28 cellular contexts compared by ENCODE assay signal in genomic region chr7:30367561-30367960, GRCh38.
"Had no signal": no experiment of that assay in that cellular context is flagged by ENCODE, and none has a peak within 500 bp of the region (broad histone marks: within the 10 kb centered on the region; RNA-seq: fewer than 3 reads in every experiment).

No MANE protein-coding gene starts in this region.

- H3K4me1 Mint-ChIP-seq: activated CD4-positive, alpha-beta T cell treated with anti-CD3 and anti-CD28 coated beads, Interleukin-2, amount 10 ng/mL, durations not matched to agents 7 days and 5 days had no signal

- H3K27ac Mint-ChIP-seq: activated CD4-positive, alpha-beta memory T cell treated with anti-CD3 and anti-CD28 coated beads for 36 hours; activated CD4-positive, alpha-beta T cell treated with anti-CD3 and anti-CD28 coated beads, Interleukin-2, amount 10 ng/mL, durations not matched to agents 7 days and 5 days; activated naive CD4-positive, alpha-beta T cell treated with anti-CD3 and anti-CD28 coated beads, Interleukin-2, amount 50 U/mL, for 72 hours; activated naive CD8-positive, alpha-beta T cell treated with anti-CD3 and anti-CD28 coated beads, Interleukin-2, amount 50 U/mL, for 24 hours had no signal

- DNase-seq: activated CD4-positive, alpha-beta memory T cell treated with anti-CD3 and anti-CD28 coated beads for 36 hours; activated CD4-positive, alpha-beta T cell treated with anti-CD3 and anti-CD28 coated beads, Interleukin-2, amount 10 ng/mL, durations not matched to agents 7 days and 5 days; activated CD4-positive, CD25-positive, alpha-beta regulatory T cell; activated CD8-positive, alpha-beta memory T cell treated with anti-CD3 and anti-CD28 coated beads for 24 hours; activated effector memory CD4-positive, alpha-beta T cell treated with anti-CD3 and anti-CD28 coated beads, Interleukin-2, amount 50 U/mL, for 16 hours; activated naive CD4-positive, alpha-beta T cell treated with Interleukin-2 at 50 U/mL for 16 hours; activated naive CD8-positive, alpha-beta T cell treated with anti-CD3 and anti-CD28 coated beads, Interleukin-2, amount 50 U/mL, for 24 hours; activated T-cell treated with anti-CD3 and anti-CD28 coated beads, Interleukin-2, amount 50 U/mL, for 4 hours; amniotic stem cell; body of pancreas; central memory CD4-positive, alpha-beta T cell; MM.1S; NCI-H1105; NCI-H1436 treated with DMSO at 0.1 percent for 48 hours; NCI-H187; NCI-H2081 treated with DMSO at 0.1 percent for 48 hours; NCI-H526 treated with DMSO at 0.1 percent for 48 hours; NCI-H82; OCI-M1; Peyer's patch; Right ventricle myocardium superior; T-helper 2 cell; T1000 had no signal

- H3K4me2 ChIP-seq: KMS-11 had no signal

- H3K27me3 ChIP-seq: ascending aorta, body of pancreas, Peyer's patch, SJSA1 had no signal

- H3K4me3 ChIP-seq: ascending aorta, body of pancreas, Peyer's patch, SJSA1 had no signal

- H3K9me3 Mint-ChIP-seq: activated CD4-positive, alpha-beta memory T cell treated with anti-CD3 and anti-CD28 coated beads for 36 hours; activated CD4-positive, alpha-beta T cell treated with anti-CD3 and anti-CD28 coated beads, Interleukin-2, amount 10 ng/mL, durations not matched to agents 7 days and 5 days; activated naive CD4-positive, alpha-beta T cell treated with anti-CD3 and anti-CD28 coated beads, Interleukin-2, amount 50 U/mL, for 72 hours; activated naive CD8-positive, alpha-beta T cell treated with anti-CD3 and anti-CD28 coated beads, Interleukin-2, amount 50 U/mL, for 24 hours; activated T-cell treated with anti-CD3 and anti-CD28 coated beads, Interleukin-2, amount 50 U/mL, for 4 hours had no signal

- H3K27me3 Mint-ChIP-seq: activated CD4-positive, alpha-beta memory T cell treated with anti-CD3 and anti-CD28 coated beads for 36 hours; activated CD4-positive, alpha-beta T cell treated with anti-CD3 and anti-CD28 coated beads, Interleukin-2, amount 10 ng/mL, durations not matched to agents 7 days and 5 days; activated naive CD8-positive, alpha-beta T cell treated with anti-CD3 and anti-CD28 coated beads, Interleukin-2, amount 50 U/mL, for 24 hours had no signal

- ATAC-seq: activated naive CD4-positive, alpha-beta T cell treated with anti-CD3 and anti-CD28 coated beads, Interleukin-2, amount 50 U/mL, for 72 hours; activated naive CD8-positive, alpha-beta T cell treated with anti-CD3 and anti-CD28 coated beads, Interleukin-2, amount 50 U/mL, for 24 hours; activated T-cell treated with anti-CD3 and anti-CD28 coated beads, Interleukin-2, amount 50 U/mL, for 4 hours; body of pancreas had no signal

- H3K4me1 ChIP-seq: body of pancreas, Peyer's patch, SJSA1 had no signal

- H3K27ac ChIP-seq: ascending aorta, body of pancreas, KMS-11, Peyer's patch, RWPE1, SJSA1 had no signal

- H3K4me3 Mint-ChIP-seq: activated CD4-positive, alpha-beta memory T cell treated with anti-CD3 and anti-CD28 coated beads for 36 hours; activated CD4-positive, alpha-beta T cell treated with anti-CD3 and anti-CD28 coated beads, Interleukin-2, amount 10 ng/mL, durations not matched to agents 7 days and 5 days; activated naive CD8-positive, alpha-beta T cell treated with anti-CD3 and anti-CD28 coated beads, Interleukin-2, amount 50 U/mL, for 24 hours; activated T-cell treated with anti-CD3 and anti-CD28 coated beads, Interleukin-2, amount 50 U/mL, for 4 hours had no signal

- H3K36me3 Mint-ChIP-seq: activated naive CD4-positive, alpha-beta T cell treated with anti-CD3 and anti-CD28 coated beads, Interleukin-2, amount 50 U/mL, for 72 hours had no signal

- H3K9me3 ChIP-seq: ascending aorta, body of pancreas, Peyer's patch, SJSA1 had no signal

- H3K9ac ChIP-seq: KMS-11 had no signal
